Comparison of ENCODE assay signal across 16 cellular contexts in the genomic region with DNA sequence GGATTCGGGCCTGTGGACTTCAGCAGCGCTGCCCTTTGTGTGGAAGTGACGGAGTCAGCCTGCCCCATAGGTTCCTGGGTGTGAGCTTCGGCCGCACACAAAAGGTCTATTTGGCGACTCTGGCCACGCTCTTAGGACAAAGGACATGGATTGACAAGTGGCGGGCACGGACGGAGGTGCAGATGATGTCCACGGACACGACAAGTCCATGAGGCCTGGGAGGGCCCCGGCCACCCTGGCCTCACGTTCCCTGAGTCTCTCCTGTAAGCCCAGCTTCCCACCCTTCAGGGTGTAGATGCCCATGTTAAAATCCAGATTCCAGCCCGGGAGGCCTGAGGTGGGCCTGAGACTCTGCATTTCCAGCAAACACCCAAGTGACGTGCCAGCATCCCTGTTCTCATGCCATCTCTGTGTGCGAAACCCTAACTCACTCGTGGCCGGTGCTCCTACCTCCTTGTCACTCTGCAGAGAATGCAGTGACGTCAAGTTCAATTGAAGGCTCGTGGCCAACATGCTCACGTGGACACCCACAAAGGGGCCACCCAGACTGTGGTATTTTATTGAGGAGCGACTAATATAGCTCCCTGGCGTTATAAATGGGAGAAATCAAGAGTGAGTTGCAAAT.
"Had no signal": no experiment of that assay in that cellular context is flagged by ENCODE, and none has a peak within 500 bp of the region (broad histone marks: within the 10 kb centered on the region; RNA-seq: fewer than 3 reads in every experiment).

No MANE protein-coding gene starts in this region.

- DNase-seq: activated CD4-positive, alpha-beta T cell treated with anti-CD3 and anti-CD28 coated beads, Interleukin-2, amount 50 U/mL, for 48 hours; activated naive CD4-positive, alpha-beta T cell treated with anti-CD3 and anti-CD28 coated beads, Interleukin-2, amount 10 ng/mL, durations not matched to agents 7 days and 5 days; cerebellar nuclear complex; effector CD4-positive, alpha-beta T cell; esophagus squamous epithelium; immature natural killer cell; nephron progenitor cell; stimulated activated naive CD8-positive, alpha-beta T cell treated with anti-CD3 and anti-CD28 coated beads, Interleukin-15, Interleukin-2, amounts not matched to agents 100 U/mL and 50 U/mL, for 24 hours; WERI-Rb-1 had no signal

- H3K27ac ChIP-seq: breast epithelium, esophagus squamous epithelium, prostate gland, right atrium auricular region, suprapubic skin, WERI-Rb-1 had no signal

- H3K9me3 Mint-ChIP-seq: activated T-cell treated with anti-CD3 and anti-CD28 coated beads, Interleukin-2, amount 50 U/mL, for 24 hours; mesothelial cell of epicardium; nephron progenitor cell; type B pancreatic cell had no signal

- H3K27me3 ChIP-seq: breast epithelium, esophagus squamous epithelium, right atrium auricular region, suprapubic skin had no signal

- H3K4me3 ChIP-seq: breast epithelium, esophagus squamous epithelium, prostate gland, right atrium auricular region, suprapubic skin had no signal

- ATAC-seq: stimulated activated naive CD8-positive, alpha-beta T cell treated with anti-CD3 and anti-CD28 coated beads, Interleukin-15, Interleukin-2, amounts not matched to agents 100 U/mL and 50 U/mL, for 24 hours had no signal

- H3K36me3 ChIP-seq: breast epithelium, prostate gland, right atrium auricular region, suprapubic skin, WERI-Rb-1 had no signal

- H3K9me3 ChIP-seq: breast epithelium, esophagus squamous epithelium, prostate gland, right atrium auricular region had no signal

- H3K27ac Mint-ChIP-seq: activated naive CD4-positive, alpha-beta T cell treated with anti-CD3 and anti-CD28 coated beads, Interleukin-2, amount 10 ng/mL, durations not matched to agents 7 days and 5 days; activated T-cell treated with anti-CD3 and anti-CD28 coated beads, Interleukin-2, amount 50 U/mL, for 24 hours; mesothelial cell of epicardium; nephron progenitor cell; type B pancreatic cell had no signal

- H3K4me1 ChIP-seq: breast epithelium, esophagus squamous epithelium, prostate gland, right atrium auricular region, suprapubic skin had no signal

- H3K4me3 Mint-ChIP-seq: activated naive CD4-positive, alpha-beta T cell treated with anti-CD3 and anti-CD28 coated beads, Interleukin-2, amount 10 ng/mL, durations not matched to agents 7 days and 5 days; activated T-cell treated with anti-CD3 and anti-CD28 coated beads, Interleukin-2, amount 50 U/mL, for 24 hours; immature natural killer cell; mesothelial cell of epicardium; nephron progenitor cell; type B pancreatic cell had no signal

- H3K27me3 Mint-ChIP-seq: activated T-cell treated with anti-CD3 and anti-CD28 coated beads, Interleukin-2, amount 50 U/mL, for 24 hours had no signal

- H3K36me3 Mint-ChIP-seq: activated naive CD4-positive, alpha-beta T cell treated with anti-CD3 and anti-CD28 coated beads, Interleukin-2, amount 10 ng/mL, durations not matched to agents 7 days and 5 days; mesothelial cell of epicardium; type B pancreatic cell had no signal
